Comparison of ENCODE assay signal across 8 cellular contexts in the genomic region with DNA sequence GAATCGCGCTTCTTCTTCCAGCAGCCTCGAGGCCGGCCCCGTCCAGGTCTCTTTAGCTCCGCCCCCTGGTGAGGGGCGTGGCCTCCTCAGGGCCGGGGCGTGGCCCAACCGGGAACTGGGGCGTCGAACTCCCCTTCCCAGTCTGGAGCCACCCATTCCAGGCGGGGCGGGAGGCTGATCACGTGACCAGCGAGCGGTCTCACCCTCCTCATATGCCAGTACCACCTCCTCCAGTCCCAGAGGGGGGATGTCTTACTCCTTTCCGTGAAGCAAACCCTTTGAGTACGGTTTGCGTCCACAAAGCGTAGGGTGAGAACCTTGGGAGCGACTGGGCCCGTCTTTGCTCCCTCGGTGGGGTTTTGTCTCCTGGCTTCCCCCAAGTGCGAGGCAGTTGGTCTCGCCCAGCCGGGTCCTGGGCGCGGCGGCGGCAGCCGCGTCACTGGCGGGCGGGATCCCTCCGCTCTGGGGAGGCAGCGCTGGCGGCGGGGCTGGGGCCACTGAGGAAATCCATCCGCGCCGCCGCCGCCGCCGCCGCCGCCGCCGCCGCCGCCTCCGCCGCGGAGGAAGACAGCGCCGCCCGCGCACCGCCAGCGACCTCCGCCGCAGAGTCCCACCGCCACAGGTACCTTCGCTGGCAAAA. TPM values are rescaled to one million over a fixed set of nuclear protein-coding genes. Genes with fewer than 3 reads are reported as not detected.
DNase-seq lines count a peak whose midpoint lies in the region; ATAC-seq, FAIRE-seq and TF ChIP-seq lines count a peak whose summit lies in the region.

Gene GNB2, plus strand, starts transcription at position 439 of the 640 bp plus-strand sequence. CDS start 2,526 bp downstream, outside the sequence.

- FAIRE-seq in H54 (lab: Jason Lieb, UNC) = peak; percentile 48

- H3K4me3 ChIP-seq in Loucy (ENCODE audit: low read length, poor library complexity, severe bottlenecking) = peak within 1 kb of the TSS; percentile 95

- TF ChIP-seq POLR2A in H54 (IDR thresholded peaks at IDR 0.05; ENCODE audit: low read depth, low read length) = 0 out of 2 replicates have a peak, but pooled peaks have one; percentile 19
- peak; percentile 51 for TF ChIP-seq POLR2A in Raji (IDR thresholded peaks at IDR 0.05; ENCODE audit: insufficient read depth, low read depth, low read length)

- peaks cover 0 to 3% of the 10 kb centered on the region in 2 donors for H3K27me3 Mint-ChIP-seq in natural killer cell treated with Interleukin-12 subunit alpha and Interleukin-12 subunit beta and Interleukin-15 and Interleukin-18, amount 100 ng/mL, for 72 hours

- H3K9me3 ChIP-seq in Loucy (ENCODE audit: insufficient read depth, low read depth, low read length) = no peaks in the 10 kb centered on the region

- H3K27me3 ChIP-seq in Loucy (ENCODE audit: insufficient read depth, low read length, poor library complexity, severe bottlenecking) = no peaks in the 10 kb centered on the region

- H3K27ac Mint-ChIP-seq in natural killer cell treated with Interleukin-12 subunit alpha and Interleukin-12 subunit beta and Interleukin-15 and Interleukin-18, amount 100 ng/mL, for 72 hours = peak within 1 kb of the TSS; percentile 84 to 91

- TF ChIP-seq CTCF in Loucy (conservative IDR thresholded peaks at IDR 0.05; ENCODE audit: low read length) = no peak

- ATAC-seq in natural killer cell treated with Interleukin-12 subunit alpha and Interleukin-12 subunit beta and Interleukin-15 and Interleukin-18, amount 100 ng/mL, for 72 hours = peak; percentile 84 to 91
- ATAC-seq in stimulated activated naive CD8-positive, alpha-beta T cell treated with anti-CD3 and anti-CD28 coated beads, Interleukin-15, Interleukin-2, amounts not matched to agents 100 U/mL and 50 U/mL, for 24 hours = peak; percentile 79

- H3K4me1 Mint-ChIP-seq in natural killer cell treated with Interleukin-12 subunit alpha and Interleukin-12 subunit beta and Interleukin-15 and Interleukin-18, amount 100 ng/mL, for 72 hours (ENCODE audit: low read depth in 2 of 2) = peaks cover 11 to 16% of the 10 kb centered on the region in 2 donors

- peaks cover 21% of the 10 kb centered on the region; the same call in 1 of the 2 replicates for H3K36me3 ChIP-seq in Loucy (ENCODE audit: insufficient read depth, low read length)

- no peaks in the 10 kb centered on the region for H3F3A ChIP-seq in Loucy (ENCODE audit: low read depth)

- peaks cover 7% of the 10 kb centered on the region for H3K4me1 ChIP-seq in Loucy (ENCODE audit: insufficient read depth, low read length, poor library complexity, severe bottlenecking)

- no peaks in the 10 kb centered on the region for H3K36me3 Mint-ChIP-seq in natural killer cell treated with Interleukin-12 subunit alpha and Interleukin-12 subunit beta and Interleukin-15 and Interleukin-18, amount 100 ng/mL, for 72 hours

- peak within 1 kb of the TSS; percentile 93 for H2AFZ ChIP-seq in Loucy (ENCODE audit: low read length)

- peaks cover 41% of the 10 kb centered on the region for H4K20me1 ChIP-seq in Loucy (ENCODE audit: insufficient read depth, low read length, poor library complexity, severe bottlenecking)

- H3K9me3 Mint-ChIP-seq in natural killer cell treated with Interleukin-12 subunit alpha and Interleukin-12 subunit beta and Interleukin-15 and Interleukin-18, amount 100 ng/mL, for 72 hours = no peaks in the 10 kb centered on the region

- H3K79me2 ChIP-seq in Loucy (ENCODE audit: insufficient read depth, low read length) = peaks cover 38% of the 10 kb centered on the region

- peak within 1 kb of the TSS; percentile 94 for H3K4me3 Mint-ChIP-seq in natural killer cell treated with Interleukin-12 subunit alpha and Interleukin-12 subunit beta and Interleukin-15 and Interleukin-18, amount 100 ng/mL, for 72 hours

- no peaks in the 10 kb centered on the region for H3K9me2 ChIP-seq in Loucy (replicated peaks; ENCODE audit: low read depth, low read length)

- H3K4me2 ChIP-seq in Loucy (ENCODE audit: low read depth, low read length, poor library complexity, severe bottlenecking) = peak within 1 kb of the TSS; percentile 97

- peak; percentile 99 for DNase-seq in EH (ENCODE audit: low read depth)
- peak; percentile 95 for DNase-seq in H54 (ENCODE audit: insufficient read length, low spot score)
- DNase-seq in activated T-helper 9 cell treated with anti-CD3 and anti-CD28 coated beads, Interleukin-2, amount 50 U/mL, for 16 hours (ENCODE audit: low read depth) = peak; percentile 98
- DNase-seq in fibroblast of peridontal ligament (ENCODE audit: extremely low read depth) = peak; percentile 99
- peak; percentile 99 for DNase-seq in natural killer cell treated with Interleukin-12 subunit alpha and Interleukin-12 subunit beta and Interleukin-15 and Interleukin-18, amount 100 ng/mL, for 72 hours (ENCODE audit: low spot score)
- DNase-seq in stimulated activated naive CD8-positive, alpha-beta T cell treated with anti-CD3 and anti-CD28 coated beads, Interleukin-15, Interleukin-2, amounts not matched to agents 100 U/mL and 50 U/mL, for 24 hours = peak; percentile 99

- H3K9ac ChIP-seq in Loucy (ENCODE audit: low read depth, low read length, poor library complexity, severe bottlenecking) = peak within 1 kb of the TSS; percentile 93

RNA-seq across cellular contexts. Expression of gene GNB2, which starts in this region (rescaled TPM):
- 100 to 1,000 TPM; 345 to 348 TPM for total RNA-seq in natural killer cell treated with Interleukin-12 subunit alpha and Interleukin-12 subunit beta and Interleukin-15 and Interleukin-18, amount 100 ng/mL, for 72 hours

Comparison
In these comparisons a context has a peak if more than half of its experiments do, and no peak if none do; other contexts are left out.
1. Peak in every context shown above with its lines: DNase-seq, ATAC-seq and H3K4me3 ChIP-seq.